Comparison of ENCODE assay signal across 22 cellular contexts in the genomic region with DNA sequence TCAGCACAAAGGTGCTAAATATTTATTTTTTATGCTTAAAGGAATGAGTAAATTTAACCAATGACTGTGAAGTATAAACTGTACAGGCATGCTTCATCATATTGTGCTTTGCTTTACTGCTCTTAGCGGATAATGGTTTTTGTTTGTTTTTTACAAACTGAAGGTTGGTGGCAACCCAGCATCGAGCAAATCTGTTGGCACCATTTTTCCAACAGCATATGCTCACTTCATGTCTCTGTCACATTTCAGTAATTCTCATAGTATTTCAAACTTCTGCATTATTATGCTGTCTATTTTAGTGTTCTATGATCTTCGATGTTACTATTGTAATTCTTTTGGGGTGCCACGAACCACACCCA. TPM values are rescaled to one million over a fixed set of nuclear protein-coding genes. Genes with fewer than 3 reads are reported as not detected.
DNase-seq lines count a peak whose midpoint lies in the region; ATAC-seq and TF ChIP-seq lines count a peak whose summit lies in the region.
"Had no signal": no experiment of that assay in that cellular context is flagged by ENCODE, and none has a peak within 500 bp of the region (broad histone marks: within the 10 kb centered on the region; RNA-seq: fewer than 3 reads in every experiment).

No MANE protein-coding gene starts in this region.

- intact Hi-C loops in activated T-helper 2 cell treated with anti-CD3 and anti-CD28 coated beads, Interferon-gamma antibody, Interleukin-2, Interleukin-4, amounts not matched to agents 10 μg/mL and 5 μg/mL and 100 μg/mL, durations not matched to agents 14 hours and 24 hours and 36 hours (cut with micrococcal nuclease): loop anchor here (1.0 kb wide), 1 partner anchor 22 kb away; the partner anchor contains the start of gene BRAF

- TF ChIP-seq CTCF in GM13976 (IDR thresholded peaks at IDR 0.05; ENCODE audit: borderline replicate concordance, control extremely low read depth, extremely low read depth, insufficient read depth, missing control alignments): no peak

- DNase-seq in NCI-H1694 (lab: John Stamatoyannopoulos, UW): peak; percentile 20
- no peak for DNase-seq in NCI-H1694 treated with DMSO at 0.1 percent for 48 hours (lab: John Stamatoyannopoulos, UW)
- no peak for DNase-seq in stimulated activated naive CD8-positive, alpha-beta T cell treated with anti-CD3 and anti-CD28 coated beads, Interleukin-15, Interleukin-2, amounts not matched to agents 100 U/mL and 50 U/mL, for 24 hours
- DNase-seq in activated T-helper 2 cell treated with anti-CD3 and anti-CD28 coated beads, Interferon-gamma antibody, Interleukin-2, Interleukin-4, amounts not matched to agents 10 μg/mL and 5 μg/mL and 100 μg/mL, durations not matched to agents 14 hours and 24 hours and 36 hours (ENCODE audit: low spot score): no peak
- DNase-seq in GM13976 (ENCODE audit: low spot score): no peak
- no peak for DNase-seq in DMS153 treated with DMSO at 0.1 percent for 48 hours (lab: John Stamatoyannopoulos, UW; ENCODE audit: unreplicated experiment)
- DNase-seq: activated CD4-positive, CD25-positive, alpha-beta regulatory T cell treated with anti-CD3 and anti-CD28 coated beads, Interleukin-2, amount 50 U/mL, for 72 hours; activated gamma-delta T cell; Caco-2; DND-41; heart left ventricle; left colon; mesenchymal stem cell; NCI-H2227 treated with DMSO at 0.1 percent for 48 hours; NCI-H748 treated with DMSO at 0.1 percent for 48 hours; ovary; PC-3; Right ventricle myocardium superior; stimulated activated CD4-positive, alpha-beta T cell treated with anti-CD3 and anti-CD28 coated beads, Interleukin-2, amount 100 ng/mL, for 48 hours; stomach had no signal

- H3K27ac Mint-ChIP-seq in stimulated activated naive CD8-positive, alpha-beta T cell treated with anti-CD3 and anti-CD28 coated beads, Interleukin-15, Interleukin-2, amounts not matched to agents 100 ng/mL and 50 ng/mL, for 24 hours: peak overlapping the region; percentile 90
- H3K27ac Mint-ChIP-seq in activated T-helper 2 cell treated with anti-CD3 and anti-CD28 coated beads, Interferon-gamma antibody, Interleukin-2, Interleukin-4, amounts not matched to agents 10 μg/mL and 5 μg/mL and 100 μg/mL, durations not matched to agents 14 hours and 24 hours and 36 hours: peak overlapping the region; percentile 75

- H3K4me1 Mint-ChIP-seq in stimulated activated naive CD8-positive, alpha-beta T cell treated with anti-CD3 and anti-CD28 coated beads, Interleukin-15, Interleukin-2, amounts not matched to agents 100 ng/mL and 50 ng/mL, for 24 hours (ENCODE audit: low read depth): peaks cover 68% of the 10 kb centered on the region
- peaks cover 32% of the 10 kb centered on the region for H3K4me1 Mint-ChIP-seq in activated T-helper 2 cell treated with anti-CD3 and anti-CD28 coated beads, Interferon-gamma antibody, Interleukin-2, Interleukin-4, amounts not matched to agents 10 μg/mL and 5 μg/mL and 100 μg/mL, durations not matched to agents 14 hours and 24 hours and 36 hours (ENCODE audit: low read depth)

- ATAC-seq in stimulated activated naive CD8-positive, alpha-beta T cell treated with anti-CD3 and anti-CD28 coated beads, Interleukin-15, Interleukin-2, amounts not matched to agents 100 U/mL and 50 U/mL, for 24 hours: no peak
- no peak for ATAC-seq in GM19023 (IDR thresholded peaks at IDR 0.05; ENCODE audit: unreplicated experiment)
- ATAC-seq: heart left ventricle, left colon, PC-3 had no signal

- no peak overlapping the region for H3K4me3 Mint-ChIP-seq in stimulated activated naive CD8-positive, alpha-beta T cell treated with anti-CD3 and anti-CD28 coated beads, Interleukin-15, Interleukin-2, amounts not matched to agents 100 ng/mL and 50 ng/mL, for 24 hours
- no peak overlapping the region for H3K4me3 Mint-ChIP-seq in activated T-helper 2 cell treated with anti-CD3 and anti-CD28 coated beads, Interferon-gamma antibody, Interleukin-2, Interleukin-4, amounts not matched to agents 10 μg/mL and 5 μg/mL and 100 μg/mL, durations not matched to agents 14 hours and 24 hours and 36 hours (ENCODE audit: low read depth)

- no peaks in the 10 kb centered on the region for H3K27me3 Mint-ChIP-seq in stimulated activated naive CD8-positive, alpha-beta T cell treated with anti-CD3 and anti-CD28 coated beads, Interleukin-15, Interleukin-2, amounts not matched to agents 100 ng/mL and 50 ng/mL, for 24 hours
- no peaks in the 10 kb centered on the region for H3K27me3 Mint-ChIP-seq in activated T-helper 2 cell treated with anti-CD3 and anti-CD28 coated beads, Interferon-gamma antibody, Interleukin-2, Interleukin-4, amounts not matched to agents 10 μg/mL and 5 μg/mL and 100 μg/mL, durations not matched to agents 14 hours and 24 hours and 36 hours (ENCODE audit: low read depth)

- peaks cover 23% of the 10 kb centered on the region for H3K36me3 Mint-ChIP-seq in stimulated activated naive CD8-positive, alpha-beta T cell treated with anti-CD3 and anti-CD28 coated beads, Interleukin-15, Interleukin-2, amounts not matched to agents 100 ng/mL and 50 ng/mL, for 24 hours (ENCODE audit: low read depth)
- peaks cover 25% of the 10 kb centered on the region for H3K36me3 Mint-ChIP-seq in activated T-helper 2 cell treated with anti-CD3 and anti-CD28 coated beads, Interferon-gamma antibody, Interleukin-2, Interleukin-4, amounts not matched to agents 10 μg/mL and 5 μg/mL and 100 μg/mL, durations not matched to agents 14 hours and 24 hours and 36 hours (ENCODE audit: low read depth)

- in situ Hi-C loops in GM13976 (cut with MboI; ENCODE audit: low sequenced_read_pairs, unreplicated experiment): no loop called here

- no peaks in the 10 kb centered on the region for H3K9me3 Mint-ChIP-seq in stimulated activated naive CD8-positive, alpha-beta T cell treated with anti-CD3 and anti-CD28 coated beads, Interleukin-15, Interleukin-2, amounts not matched to agents 100 ng/mL and 50 ng/mL, for 24 hours
- H3K9me3 Mint-ChIP-seq in activated T-helper 2 cell treated with anti-CD3 and anti-CD28 coated beads, Interferon-gamma antibody, Interleukin-2, Interleukin-4, amounts not matched to agents 10 μg/mL and 5 μg/mL and 100 μg/mL, durations not matched to agents 14 hours and 24 hours and 36 hours: peaks cover 10% of the 10 kb centered on the region

RNA-seq across cellular contexts. Expression of gene BRAF, which starts 22.8 kb away (rescaled TPM):
- total RNA-seq in activated T-helper 2 cell treated with anti-CD3 and anti-CD28 coated beads, Interferon-gamma antibody, Interleukin-2, Interleukin-4, amounts not matched to agents 10 μg/mL and 5 μg/mL and 100 μg/mL, durations not matched to agents 14 hours and 24 hours and 36 hours: 25.6 and 25.7 TPM in 2 replicates
